In the genomic region with DNA sequence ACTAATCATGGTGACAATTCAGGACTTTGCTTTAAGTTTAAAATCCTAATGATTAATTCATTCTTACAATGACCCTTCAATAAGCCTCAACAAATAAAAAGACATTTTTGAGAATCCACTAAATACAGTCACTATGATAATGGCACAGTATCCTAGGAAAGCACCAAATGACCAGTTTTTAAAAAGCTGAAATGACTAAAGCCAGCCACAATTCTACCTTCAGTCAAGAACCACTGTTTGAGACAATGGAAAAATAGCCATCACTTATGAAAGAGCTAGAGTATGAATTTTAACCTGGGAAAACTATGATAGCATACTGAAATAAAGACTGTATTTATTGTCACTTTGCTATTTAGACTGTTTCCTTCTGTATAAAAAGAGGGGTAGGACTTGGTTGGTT, we compare ENCODE assay signal across 19 cellular contexts.
"Had no signal": no experiment of that assay in that cellular context is flagged by ENCODE, and none has a peak within 500 bp of the region (broad histone marks: within the 10 kb centered on the region; RNA-seq: fewer than 3 reads in every experiment).

No MANE protein-coding gene starts in this region.

- H3K4me3 ChIP-seq: lung, transverse colon, vagina had no signal

- H3K4me1 Mint-ChIP-seq: mesothelial cell of epicardium, nephron had no signal

- H3K9me3 Mint-ChIP-seq: activated naive CD8-positive, alpha-beta T cell treated with anti-CD3 and anti-CD28 coated beads for 36 hours; mesothelial cell of epicardium; nephron had no signal

- H3K27me3 Mint-ChIP-seq: activated naive CD8-positive, alpha-beta T cell treated with anti-CD3 and anti-CD28 coated beads for 36 hours had no signal

- H3K27ac Mint-ChIP-seq: mesothelial cell of epicardium, nephron had no signal

- H3K27me3 ChIP-seq: transverse colon, vagina had no signal

- H3K9me3 ChIP-seq: transverse colon, vagina had no signal

- H3K4me3 Mint-ChIP-seq: activated naive CD8-positive, alpha-beta T cell treated with anti-CD3 and anti-CD28 coated beads for 36 hours; mesothelial cell of epicardium; nephron had no signal

- ATAC-seq: activated CD4-positive, CD25-positive, alpha-beta regulatory T cell treated with anti-CD3 and anti-CD28 coated beads, Interleukin-2, amount 50 U/mL, for 24 hours; left cardiac atrium had no signal

- DNase-seq: activated effector memory CD4-positive, alpha-beta T cell treated with Interleukin-2 at 50 U/mL for 16 hours; activated naive CD8-positive, alpha-beta T cell treated with anti-CD3 and anti-CD28 coated beads for 36 hours; amniotic stem cell; dermis blood vessel endothelial cell; effector memory CD4-positive, alpha-beta T cell; hippocampal formation; left cardiac atrium; occipital lobe; posterior cingulate gyrus; stimulated activated CD4-positive, alpha-beta T cell treated with anti-CD3 and anti-CD28 coated beads, Interleukin-12 subunit alpha, Interleukin-12 subunit beta, amount 100 ng/mL, for 4 hours; stimulated activated CD4-positive, alpha-beta T cell treated with anti-CD3 and anti-CD28 coated beads, Interleukin-1b, Interleukin-23, amount 100 ng/mL, for 48 hours; stimulated activated CD8-positive, alpha-beta memory T cell treated with anti-CD3 and anti-CD28 coated beads, Interleukin-4, amount 100 ng/mL, for 48 hours; stimulated activated naive CD4-positive, alpha-beta T cell treated with Interleukin-2 at 50 U/mL for 16 hours; transverse colon had no signal

- H3K27ac ChIP-seq: transverse colon, vagina had no signal
